In the genomic region with DNA sequence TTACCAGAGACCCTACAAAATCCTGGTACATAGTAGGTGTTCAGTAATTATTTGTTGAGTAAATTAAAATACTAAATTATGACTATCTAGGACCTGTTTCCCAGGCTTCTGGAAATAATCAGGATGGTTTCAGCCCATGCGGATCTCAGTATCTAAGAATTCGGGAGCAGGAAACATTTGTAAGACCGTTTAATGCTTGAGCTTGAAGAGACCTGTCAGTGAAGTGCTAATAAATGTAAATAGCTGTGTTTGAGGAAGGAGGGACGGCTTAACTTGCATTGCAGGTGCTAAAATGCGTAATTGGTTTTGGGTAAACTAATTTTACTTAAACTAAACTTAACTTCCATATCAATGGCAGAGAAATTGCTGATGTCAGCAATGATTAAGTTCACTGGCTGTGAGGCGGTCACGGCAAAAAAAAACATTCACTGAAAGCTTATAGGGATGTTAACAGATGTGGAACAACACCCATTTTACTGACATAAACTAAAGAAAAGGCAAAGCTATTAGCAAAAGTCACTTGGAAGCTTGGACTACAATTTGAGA, we compare ENCODE assay signal across 22 cellular contexts. TPM values are rescaled to one million over a fixed set of nuclear protein-coding genes. Genes with fewer than 3 reads are reported as not detected.
DNase-seq lines count a peak whose midpoint lies in the region; ATAC-seq and TF ChIP-seq lines count a peak whose summit lies in the region.
"Had no signal": no experiment of that assay in that cellular context is flagged by ENCODE, and none has a peak within 500 bp of the region (broad histone marks: within the 10 kb centered on the region; RNA-seq: fewer than 3 reads in every experiment).

No MANE protein-coding gene starts in this region.

- H3K27ac ChIP-seq in stomach smooth muscle (ENCODE audit: low read length), result peak overlapping the region; percentile 31
- H3K27ac ChIP-seq: upper lobe of left lung had no signal

- no peak for ATAC-seq in GM19455 (IDR thresholded peaks at IDR 0.05; ENCODE audit: unreplicated experiment)
- no peak for ATAC-seq in stimulated activated naive B cell treated with anti-CD40 and anti-IgM and Interleukin-4, amounts not matched to agents 10 μg/mL and 1 μg/mL and 100 μg/mL, for 72 hours (replicated peaks)
- no peak for ATAC-seq in left lobe of liver
- ATAC-seq: activated CD8-positive, alpha-beta T cell treated with anti-CD3 and anti-CD28 coated beads for 36 hours had no signal

- H3K27ac Mint-ChIP-seq in glutamatergic neuron (ENCODE audit: unreplicated experiment), result peak overlapping the region; percentile 82
- no peak overlapping the region for H3K27ac Mint-ChIP-seq in stimulated activated naive B cell treated with anti-CD40 and anti-IgM and Interleukin-4, amounts not matched to agents 10 μg/mL and 1 μg/mL and 100 μg/mL, for 72 hours
- H3K27ac Mint-ChIP-seq: activated B cell treated with CpG ODN at 0.5 μM for 24 hours; activated CD8-positive, alpha-beta T cell treated with anti-CD3 and anti-CD28 coated beads for 36 hours; activated naive CD4-positive, alpha-beta T cell treated with anti-CD3 and anti-CD28 coated beads, Interleukin-2, amount 10 ng/mL, durations not matched to agents 7 days and 5 days; activated T-cell treated with anti-CD3 and anti-CD28 coated beads, Interleukin-2, amount 50 U/mL, for 24 hours had no signal

- peaks cover 15% of the 10 kb centered on the region for H3K4me1 Mint-ChIP-seq in glutamatergic neuron (ENCODE audit: low read depth, unreplicated experiment)
- no peaks in the 10 kb centered on the region for H3K4me1 Mint-ChIP-seq in stimulated activated naive B cell treated with anti-CD40 and anti-IgM and Interleukin-4, amounts not matched to agents 10 μg/mL and 1 μg/mL and 100 μg/mL, for 72 hours
- H3K4me1 Mint-ChIP-seq: activated B cell treated with CpG ODN at 0.5 μM for 24 hours; activated naive CD4-positive, alpha-beta T cell treated with anti-CD3 and anti-CD28 coated beads, Interleukin-2, amount 10 ng/mL, durations not matched to agents 7 days and 5 days had no signal

- H3K4me3 ChIP-seq in stomach smooth muscle (ENCODE audit: low read length in 2 of 2), result peak overlapping the region; percentile 9 to 20
- H3K4me3 ChIP-seq: MG63, upper lobe of left lung had no signal

- H3K9me3 ChIP-seq in stomach smooth muscle (ENCODE audit: control insufficient read depth in 2 of 2, low read length in 2 of 2), result no peaks in the 10 kb centered on the region
- H3K9me3 ChIP-seq: MG63, upper lobe of left lung had no signal

- H3K4me3 Mint-ChIP-seq in glutamatergic neuron (ENCODE audit: unreplicated experiment), result no peak overlapping the region
- H3K4me3 Mint-ChIP-seq in stimulated activated naive B cell treated with anti-CD40 and anti-IgM and Interleukin-4, amounts not matched to agents 10 μg/mL and 1 μg/mL and 100 μg/mL, for 72 hours, result no peak overlapping the region
- H3K4me3 Mint-ChIP-seq: activated B cell treated with CpG ODN at 0.5 μM for 24 hours; activated CD8-positive, alpha-beta T cell treated with anti-CD3 and anti-CD28 coated beads for 36 hours; activated naive CD4-positive, alpha-beta T cell treated with anti-CD3 and anti-CD28 coated beads, Interleukin-2, amount 10 ng/mL, durations not matched to agents 7 days and 5 days; activated T-cell treated with anti-CD3 and anti-CD28 coated beads, Interleukin-2, amount 50 U/mL, for 24 hours had no signal

- peak overlapping the region; percentile 4 to 29 for H3K9ac ChIP-seq in stomach smooth muscle (ENCODE audit: low read length in 2 of 2)

- no peak for TF ChIP-seq CTCF in glutamatergic neuron (IDR thresholded peaks at IDR 0.05; ENCODE audit: partially characterized antibody, unreplicated experiment)

- H3K27me3 Mint-ChIP-seq in glutamatergic neuron (ENCODE audit: unreplicated experiment), result peaks cover 3% of the 10 kb centered on the region
- H3K27me3 Mint-ChIP-seq in stimulated activated naive B cell treated with anti-CD40 and anti-IgM and Interleukin-4, amounts not matched to agents 10 μg/mL and 1 μg/mL and 100 μg/mL, for 72 hours, result no peaks in the 10 kb centered on the region
- H3K27me3 Mint-ChIP-seq: activated CD8-positive, alpha-beta T cell treated with anti-CD3 and anti-CD28 coated beads for 36 hours; activated naive CD4-positive, alpha-beta T cell treated with anti-CD3 and anti-CD28 coated beads, Interleukin-2, amount 10 ng/mL, durations not matched to agents 7 days and 5 days; activated T-cell treated with anti-CD3 and anti-CD28 coated beads, Interleukin-2, amount 50 U/mL, for 24 hours had no signal

- no peaks in the 10 kb centered on the region for H3K27me3 ChIP-seq in stomach smooth muscle (ENCODE audit: control insufficient read depth in 1 of 2, insufficient read depth in 2 of 2, low read length in 2 of 2)
- H3K27me3 ChIP-seq: MG63, upper lobe of left lung had no signal

- H3K36me3 Mint-ChIP-seq in glutamatergic neuron (ENCODE audit: unreplicated experiment), result no peaks in the 10 kb centered on the region
- H3K36me3 Mint-ChIP-seq in stimulated activated naive B cell treated with anti-CD40 and anti-IgM and Interleukin-4, amounts not matched to agents 10 μg/mL and 1 μg/mL and 100 μg/mL, for 72 hours, result no peaks in the 10 kb centered on the region

- H3K9me3 Mint-ChIP-seq in glutamatergic neuron (ENCODE audit: unreplicated experiment), result peaks cover 2% of the 10 kb centered on the region
- no peaks in the 10 kb centered on the region for H3K9me3 Mint-ChIP-seq in stimulated activated naive B cell treated with anti-CD40 and anti-IgM and Interleukin-4, amounts not matched to agents 10 μg/mL and 1 μg/mL and 100 μg/mL, for 72 hours
- H3K9me3 Mint-ChIP-seq: activated B cell treated with CpG ODN at 0.5 μM for 24 hours; activated CD8-positive, alpha-beta T cell treated with anti-CD3 and anti-CD28 coated beads for 36 hours; activated naive CD4-positive, alpha-beta T cell treated with anti-CD3 and anti-CD28 coated beads, Interleukin-2, amount 10 ng/mL, durations not matched to agents 7 days and 5 days; activated T-cell treated with anti-CD3 and anti-CD28 coated beads, Interleukin-2, amount 50 U/mL, for 24 hours had no signal

- DNase-seq in NCI-H82 (lab: John Stamatoyannopoulos, UW) (peak; percentile 29), NCI-H82 treated with DMSO at 0.1 percent for 48 hours (lab: John Stamatoyannopoulos, UW; ENCODE audit: unreplicated experiment) (no peak), NCI-H1436 treated with DMSO at 0.1 percent for 48 hours (lab: John Stamatoyannopoulos, UW) (peak; percentile 7), glutamatergic neuron (no peak), left lobe of liver (ENCODE audit: low spot score) (no peak)
- no peak for DNase-seq in stimulated activated naive B cell treated with anti-CD40 and anti-IgM and Interleukin-4, amounts not matched to agents 10 μg/mL and 1 μg/mL and 100 μg/mL, for 72 hours
- DNase-seq: activated B cell treated with CpG ODN at 0.5 μM for 24 hours; activated CD8-positive, alpha-beta T cell treated with anti-CD3 and anti-CD28 coated beads for 36 hours; activated naive CD4-positive, alpha-beta T cell treated with anti-CD3 and anti-CD28 coated beads, Interleukin-2, amount 10 ng/mL, durations not matched to agents 7 days and 5 days; activated T-cell treated with anti-CD3 and anti-CD28 coated beads, Interleukin-2, amount 50 U/mL, for 24 hours; C1 segment of cervical spinal cord; MG63; NCI-H146; NCI-H2171; NCI-H526; OCI-M1; SHP77 treated with DMSO at 0.1 percent for 48 hours; stimulated activated naive CD4-positive, alpha-beta T cell treated with Interleukin-2 at 50 U/mL for 16 hours; T-helper 2 cell; upper lobe of left lung had no signal

- H3K36me3 ChIP-seq in stomach smooth muscle (ENCODE audit: control insufficient read depth in 2 of 2, insufficient read depth in 2 of 2, low read length in 2 of 2), result no peaks in the 10 kb centered on the region
- H3K36me3 ChIP-seq: MG63, upper lobe of left lung had no signal

- peaks cover 18% of the 10 kb centered on the region for H3K4me1 ChIP-seq in stomach smooth muscle (ENCODE audit: control insufficient read depth, insufficient read depth, low read length)

RNA-seq across cellular contexts. Expression of a gene that starts 28.6 kb away (rescaled TPM):
- total RNA-seq in glutamatergic neuron (ENCODE audit: unreplicated experiment) (21.0 TPM), left lobe of liver (8.5 TPM)

Comparison
In these comparisons a context has a peak if more than half of its experiments do, and no peak if none do; other contexts are left out.
1. DNase-seq: peak in NCI-H82 (single experiment) and NCI-H1436 treated with DMSO at 0.1 percent for 48 hours (single experiment); none in NCI-H82 treated with DMSO at 0.1 percent for 48 hours (single experiment), glutamatergic neuron (single experiment), stimulated activated naive B cell treated with anti-CD40 and anti-IgM and Interleukin-4, amounts not matched to agents 10 μg/mL and 1 μg/mL and 100 μg/mL, for 72 hours (single experiment) and left lobe of liver (single experiment).